ENCODE assay signal across 23 cellular contexts in genomic region chr7:80017101-80017500, GRCh38.
"Had no signal": no experiment of that assay in that cellular context is flagged by ENCODE, and none has a peak within 500 bp of the region (broad histone marks: within the 10 kb centered on the region; RNA-seq: fewer than 3 reads in every experiment).

No MANE protein-coding gene starts in this region.

- H3K9me3 ChIP-seq: neutrophil, thoracic aorta had no signal

- FAIRE-seq: frontal cortex, islet of Langerhans, urothelium cell line had no signal

- H3K36me3 ChIP-seq: neutrophil, thoracic aorta had no signal

- H3K4me3 ChIP-seq: skin epidermis, thoracic aorta had no signal

- DNase-seq: activated B cell treated with CpG ODN at 0.5 μM for 24 hours; activated CD4-positive, alpha-beta T cell treated with anti-CD3 and anti-CD28 coated beads for 36 hours; activated CD8-positive, alpha-beta memory T cell treated with anti-CD3 and anti-CD28 coated beads, Interleukin-2, amount 10 ng/mL, durations not matched to agents 7 days and 5 days; activated CD8-positive, alpha-beta T cell treated with anti-CD3 and anti-CD28 coated beads, Interleukin-2, amount 10 ng/mL, durations not matched to agents 7 days and 5 days; activated naive CD8-positive, alpha-beta T cell treated with anti-CD3 and anti-CD28 coated beads, Interleukin-2, amount 50 U/mL, for 24 hours; activated T-cell treated with anti-CD3 and anti-CD28 coated beads, Interleukin-2, amount 50 U/mL, for 48 hours; amygdala; caudate nucleus; left cardiac atrium; left ventricle myocardium superior; stimulated activated CD4-positive, alpha-beta T cell treated with anti-CD3 and anti-CD28 coated beads, Interleukin-12 subunit alpha, Interleukin-12 subunit beta, amount 100 ng/mL, for 4 hours; stimulated activated CD4-positive, alpha-beta T cell treated with anti-CD3 and anti-CD28 coated beads, Interleukin-4, amount 100 ng/mL, for 1 hour; stimulated activated naive CD8-positive, alpha-beta T cell treated with anti-CD3 and anti-CD28 coated beads, Interleukin-15, Interleukin-2, amounts not matched to agents 100 U/mL and 50 U/mL, for 24 hours; T1000; trophoblast cell had no signal

- ATAC-seq: activated CD4-positive, alpha-beta T cell treated with anti-CD3 and anti-CD28 coated beads for 36 hours; activated CD8-positive, alpha-beta memory T cell treated with anti-CD3 and anti-CD28 coated beads, Interleukin-2, amount 10 ng/mL, durations not matched to agents 7 days and 5 days; activated CD8-positive, alpha-beta T cell treated with anti-CD3 and anti-CD28 coated beads, Interleukin-2, amount 10 ng/mL, durations not matched to agents 7 days and 5 days; activated naive CD8-positive, alpha-beta T cell treated with anti-CD3 and anti-CD28 coated beads, Interleukin-2, amount 50 U/mL, for 24 hours; esophagus mucosa; left cardiac atrium; left ventricle myocardium superior; sciatic nerve; stimulated activated naive CD8-positive, alpha-beta T cell treated with anti-CD3 and anti-CD28 coated beads, Interleukin-15, Interleukin-2, amounts not matched to agents 100 U/mL and 50 U/mL, for 24 hours had no signal

- H3K27ac ChIP-seq: neutrophil, skin epidermis, thoracic aorta had no signal

- H3K27me3 ChIP-seq: neutrophil had no signal
